Comparison of ENCODE assay signal across 8 cellular contexts in the genomic region with DNA sequence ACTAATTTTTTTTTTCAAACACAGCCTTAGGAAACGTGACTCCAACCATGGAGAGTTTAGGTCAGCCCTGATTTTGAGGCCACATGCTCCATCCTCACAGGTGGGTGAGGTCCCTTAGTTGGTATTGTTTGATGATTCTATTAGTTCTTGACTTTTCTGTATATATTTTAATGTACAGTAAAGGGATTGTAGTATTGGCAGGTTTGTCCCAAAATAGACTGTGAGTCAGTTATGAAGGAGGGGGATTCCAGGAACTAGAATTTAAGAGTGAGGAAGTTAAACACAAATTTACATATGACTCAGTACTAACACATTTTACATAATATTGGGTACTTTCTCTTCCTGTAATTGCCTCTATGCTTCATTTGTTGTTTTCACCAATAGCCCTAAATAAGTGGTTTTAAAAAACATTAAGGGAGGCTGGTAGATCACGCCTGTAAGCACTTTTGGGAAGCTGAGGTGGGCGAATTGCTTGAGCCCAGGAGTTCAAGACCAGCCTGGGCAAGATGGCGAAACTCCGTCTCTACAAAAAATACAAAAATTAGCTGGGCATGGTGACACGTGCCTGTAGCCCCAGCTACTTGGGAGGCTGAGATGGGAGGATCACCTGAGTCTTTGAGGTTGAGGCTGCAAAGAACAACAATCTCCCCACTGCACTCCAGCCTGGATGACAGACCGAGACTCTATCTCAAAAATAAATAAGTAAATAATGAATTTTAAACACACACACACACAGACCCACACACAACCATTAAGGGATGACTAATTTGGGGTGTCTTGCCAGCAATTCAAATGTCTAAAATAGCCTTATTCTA.
DNase-seq lines count a peak whose midpoint lies in the region; ATAC-seq lines count a peak whose summit lies in the region.

No MANE protein-coding gene starts in this region.

- intact Hi-C loops in activated T-helper 1 cell treated with anti-CD3 and anti-CD28 coated beads, Interleukin-12 subunit alpha, Interleukin-12 subunit beta, Interleukin-2, Interleukin-4 antibody, amounts not matched to agents 30 ng/mL and 10 ng/mL and 1 ng/mL, durations not matched to agents 14 hours and 24 hours and 36 hours (cut with micrococcal nuclease): loop anchor here (1.0 kb wide), 6 partner anchors 11 to 201 kb away; no protein-coding TSS in a partner anchor
- intact Hi-C loops in cardiac septum (cut with DNase I): no loop called here

- H3K36me3 Mint-ChIP-seq in activated T-helper 1 cell treated with anti-CD3 and anti-CD28 coated beads, Interleukin-12 subunit alpha, Interleukin-12 subunit beta, Interleukin-2, Interleukin-4 antibody, amounts not matched to agents 30 ng/mL and 10 ng/mL and 1 ng/mL, durations not matched to agents 14 hours and 24 hours and 36 hours (ENCODE audit: low read depth): peaks cover 9% of the 10 kb centered on the region
- H3K36me3 Mint-ChIP-seq in memory B cell: no peaks in the 10 kb centered on the region

- ATAC-seq in GM19455 (IDR thresholded peaks at IDR 0.05; ENCODE audit: unreplicated experiment) (peak; percentile 93), HG03442 (IDR thresholded peaks at IDR 0.05; ENCODE audit: unreplicated experiment) (peak; percentile 96), memory B cell (ENCODE audit: low read depth) (peak; percentile 82)

- peak overlapping the region; percentile 17 for H3K4me3 Mint-ChIP-seq in activated T-helper 1 cell treated with anti-CD3 and anti-CD28 coated beads, Interleukin-12 subunit alpha, Interleukin-12 subunit beta, Interleukin-2, Interleukin-4 antibody, amounts not matched to agents 30 ng/mL and 10 ng/mL and 1 ng/mL, durations not matched to agents 14 hours and 24 hours and 36 hours
- H3K4me3 Mint-ChIP-seq in memory B cell: peak overlapping the region; percentile 38

- no peaks in the 10 kb centered on the region for H3K27me3 Mint-ChIP-seq in activated T-helper 1 cell treated with anti-CD3 and anti-CD28 coated beads, Interleukin-12 subunit alpha, Interleukin-12 subunit beta, Interleukin-2, Interleukin-4 antibody, amounts not matched to agents 30 ng/mL and 10 ng/mL and 1 ng/mL, durations not matched to agents 14 hours and 24 hours and 36 hours (ENCODE audit: insufficient read depth)
- H3K27me3 Mint-ChIP-seq in memory B cell: no peaks in the 10 kb centered on the region

- peaks cover 5% of the 10 kb centered on the region for H3K9me3 Mint-ChIP-seq in activated T-helper 1 cell treated with anti-CD3 and anti-CD28 coated beads, Interleukin-12 subunit alpha, Interleukin-12 subunit beta, Interleukin-2, Interleukin-4 antibody, amounts not matched to agents 30 ng/mL and 10 ng/mL and 1 ng/mL, durations not matched to agents 14 hours and 24 hours and 36 hours
- H3K9me3 Mint-ChIP-seq in memory B cell: no peaks in the 10 kb centered on the region

- peak; percentile 41 for DNase-seq in Caki2 (ENCODE audit: low read depth)
- DNase-seq in activated T-helper 1 cell treated with anti-CD3 and anti-CD28 coated beads, Interleukin-12 subunit alpha, Interleukin-12 subunit beta, Interleukin-2, Interleukin-4 antibody, amounts not matched to agents 30 ng/mL and 10 ng/mL and 1 ng/mL, durations not matched to agents 14 hours and 24 hours and 36 hours (ENCODE audit: low spot score): no peak
- DNase-seq in memory B cell (ENCODE audit: low spot score in 2 of 2): peak in 1 of 2 donors; percentile 48
- no peak for DNase-seq in NCI-H2081 treated with DMSO at 0.1 percent for 48 hours (lab: John Stamatoyannopoulos, UW)
- no peak for DNase-seq in ecto neural progenitor cell (ENCODE audit: low spot score)
- DNase-seq in cardiac septum (ENCODE audit: low spot score): no peak

- in situ Hi-C loops in Caki2 (cut with HindIII; ENCODE audit: low pct_unique_long_range_greater_than_20kb, low sequenced_read_pairs): no loop called here

- H3K4me1 Mint-ChIP-seq in activated T-helper 1 cell treated with anti-CD3 and anti-CD28 coated beads, Interleukin-12 subunit alpha, Interleukin-12 subunit beta, Interleukin-2, Interleukin-4 antibody, amounts not matched to agents 30 ng/mL and 10 ng/mL and 1 ng/mL, durations not matched to agents 14 hours and 24 hours and 36 hours (ENCODE audit: low read depth): peaks cover 52% of the 10 kb centered on the region
- peaks cover 17% of the 10 kb centered on the region for H3K4me1 Mint-ChIP-seq in memory B cell

- H3K27ac Mint-ChIP-seq in activated T-helper 1 cell treated with anti-CD3 and anti-CD28 coated beads, Interleukin-12 subunit alpha, Interleukin-12 subunit beta, Interleukin-2, Interleukin-4 antibody, amounts not matched to agents 30 ng/mL and 10 ng/mL and 1 ng/mL, durations not matched to agents 14 hours and 24 hours and 36 hours: peak overlapping the region; percentile 85
- peak overlapping the region; percentile 97 for H3K27ac Mint-ChIP-seq in memory B cell
